10 cellular contexts compared by ENCODE assay signal in the genomic region with DNA sequence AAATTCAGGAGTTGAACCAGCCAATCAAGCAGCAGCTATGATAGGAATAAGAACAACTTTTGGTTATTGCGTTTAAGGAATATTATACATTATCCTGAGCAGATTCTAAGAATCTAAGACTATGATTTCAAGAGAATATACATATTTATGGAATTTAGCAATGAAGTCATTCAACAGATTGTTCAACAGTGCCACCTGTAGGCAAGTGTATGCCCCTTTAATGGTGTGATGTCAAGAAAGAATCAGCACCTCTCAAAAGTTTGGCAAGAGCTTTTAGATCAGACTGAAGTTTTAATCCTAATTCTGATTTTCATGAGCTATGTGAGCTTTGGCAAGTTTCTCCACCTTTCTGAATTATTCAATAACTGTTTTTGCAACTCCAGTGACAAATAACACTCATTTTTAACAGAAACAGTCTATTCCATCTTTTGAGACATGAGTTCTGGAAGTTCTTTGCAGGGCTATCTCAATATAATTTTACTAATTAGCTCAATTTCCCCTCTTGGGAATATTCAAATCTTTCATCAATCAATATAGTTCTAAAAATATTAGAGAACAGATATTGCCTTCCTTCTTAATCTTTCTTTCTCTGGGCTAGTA.
DNase-seq lines count a peak whose midpoint lies in the region; ATAC-seq, FAIRE-seq and TF ChIP-seq lines count a peak whose summit lies in the region.
"Had no signal": no experiment of that assay in that cellular context is flagged by ENCODE, and none has a peak within 500 bp of the region (broad histone marks: within the 10 kb centered on the region; RNA-seq: fewer than 3 reads in every experiment).

No MANE protein-coding gene starts in this region.

- H3K4me3 ChIP-seq in Loucy (ENCODE audit: low read length, poor library complexity, severe bottlenecking) = no peak overlapping the region
- no peak overlapping the region for H3K4me3 ChIP-seq in K562
- H3K4me3 ChIP-seq in mesendoderm (ENCODE audit: low read length) = no peak overlapping the region
- H3K4me3 ChIP-seq: uterus had no signal

- H3K4me1 ChIP-seq in Loucy (ENCODE audit: insufficient read depth, low read length, poor library complexity, severe bottlenecking) (no peaks in the 10 kb centered on the region), K562 (replicated peaks in 1 of 2; ENCODE audit: control insufficient read depth in 2 of 2, insufficient read depth in 2 of 2, low read length in 2 of 2) (no peaks in the 10 kb centered on the region), mesendoderm (ENCODE audit: control insufficient read depth, low read depth, low read length) (no peaks in the 10 kb centered on the region)
- H3K4me1 ChIP-seq: uterus had no signal

- no peak for FAIRE-seq in K562 (lab: Jason Lieb, UNC)

- H3K4me2 ChIP-seq in Loucy (ENCODE audit: low read depth, low read length, poor library complexity, severe bottlenecking) (no peak overlapping the region), K562 (ENCODE audit: insufficient read depth, low read length) (no peak overlapping the region), mesendoderm (ENCODE audit: low read length) (no peak overlapping the region)

- H3K79me1 ChIP-seq in mesendoderm (ENCODE audit: low read length) = no peaks in the 10 kb centered on the region

- H3K56ac ChIP-seq in mesendoderm (ENCODE audit: low read length) = no peak overlapping the region

- ATAC-seq in K562 (no peak), GM18498 (IDR thresholded peaks at IDR 0.05; ENCODE audit: unreplicated experiment) (no peak), GM19463 (IDR thresholded peaks at IDR 0.05; ENCODE audit: unreplicated experiment) (no peak)
- ATAC-seq: activated CD4-positive, alpha-beta T cell treated with anti-CD3 and anti-CD28 coated beads for 36 hours had no signal

- H4K5ac ChIP-seq in mesendoderm (ENCODE audit: low read length) = no peak overlapping the region

- TF ChIP-seq CTCF in GM10248 (IDR thresholded peaks at IDR 0.05; ENCODE audit: control extremely low read depth, extremely low read depth, low read depth, missing control alignments) (peak; percentile 36), Loucy (conservative IDR thresholded peaks at IDR 0.05; ENCODE audit: low read length) (peak; percentile 77), K562 (IDR thresholded peaks at IDR 0.05 in 2 of 3, conservative IDR thresholded peaks at IDR 0.05 in 1 of 3; ENCODE audit: insufficient read depth in 2 of 3, low read depth in 1 of 3, low read length in 3 of 3) (peak in 2 of 3 experiments; percentile 24 to 26; a peak in 1 of 6 replicates)

- H3K4ac ChIP-seq in mesendoderm (ENCODE audit: low read depth, low read length) = no peak overlapping the region

- H3K27me3 ChIP-seq in Loucy (ENCODE audit: insufficient read depth, low read length, poor library complexity, severe bottlenecking) (no peaks in the 10 kb centered on the region), K562 (ENCODE audit: control insufficient read depth in 2 of 2, insufficient read depth in 2 of 2, low read length in 2 of 2) (no peaks in the 10 kb centered on the region), mesendoderm (ENCODE audit: insufficient read depth, low read length, poor library complexity) (no peaks in the 10 kb centered on the region)
- H3K27me3 ChIP-seq: uterus had no signal

- no peak overlapping the region for H2BK120ac ChIP-seq in mesendoderm (ENCODE audit: low read depth, low read length)

- H3K23ac ChIP-seq in mesendoderm (ENCODE audit: low read length) = no peak overlapping the region

- no peaks in the 10 kb centered on the region for H3K9me2 ChIP-seq in Loucy (replicated peaks; ENCODE audit: low read depth, low read length)

- no peak for TF ChIP-seq POLR2A in K562 (conservative IDR thresholded peaks at IDR 0.05)

- DNase-seq in GM10248 (ENCODE audit: extremely low spot score) = no peak
- peak in 2 of 4 experiments; percentile 3 to 9 for DNase-seq in K562 (ENCODE audit: extremely low read depth in 1 of 4, low spot score in 3 of 4)
- peak; percentile 53 for DNase-seq in mesendoderm
- DNase-seq in HEK293T (ENCODE audit: extremely low spot score) = no peak
- DNase-seq in SKM-1 treated with dmso at 0.1 percent for 144 hours (lab: John Stamatoyannopoulos, UW; ENCODE audit: unreplicated experiment) = no peak
- DNase-seq: activated CD4-positive, alpha-beta T cell treated with anti-CD3 and anti-CD28 coated beads for 36 hours; uterus had no signal

- H4K8ac ChIP-seq in mesendoderm (ENCODE audit: low read depth, low read length) = no peak overlapping the region

- H2BK5ac ChIP-seq in mesendoderm (ENCODE audit: low read length) = no peak overlapping the region

- no peaks in the 10 kb centered on the region for H3F3A ChIP-seq in Loucy (ENCODE audit: low read depth)

- H3K9me3 ChIP-seq in Loucy (ENCODE audit: insufficient read depth, low read depth, low read length) (no peaks in the 10 kb centered on the region), K562 (replicated peaks; ENCODE audit: control insufficient read depth, insufficient read depth, low read depth, low read length) (no peaks in the 10 kb centered on the region; the same call in 1 of the 2 replicates)
- H3K9me3 ChIP-seq: uterus had no signal

- TF ChIP-seq EP300 in K562 (IDR thresholded peaks at IDR 0.05; ENCODE audit: low read length) = no peak

- no peak overlapping the region for H2BK15ac ChIP-seq in mesendoderm (replicated peaks; ENCODE audit: low read depth)

- H3K27ac ChIP-seq in K562 (ENCODE audit: extremely low read depth, low read depth, low read length) (no peak overlapping the region), mesendoderm (ENCODE audit: low read depth, low read length) (no peak overlapping the region)
- H3K27ac ChIP-seq: uterus had no signal

- no peak overlapping the region for H3K18ac ChIP-seq in mesendoderm (ENCODE audit: low read length)

- CTCF ChIA-PET in GM10248 (lab: Yijun Ruan, JAX) (interaction anchor here (0.7 to 1.5 kb wide), 3 partner anchors 9 to 21 kb away, joined by 3 to 5 read pairs (median 4); no protein-coding TSS in a partner anchor), K562 (lab: Yijun Ruan, JAX; ENCODE audit: low intra/inter-chr PET ratio) (no interaction called here), HEK293T (lab: Yijun Ruan, JAX) (interaction anchor here (0.6 to 0.9 kb wide), 2 partner anchors 10 to 54 kb away, joined by 3 read pairs; no protein-coding TSS in a partner anchor)

- H4K20me1 ChIP-seq in Loucy (ENCODE audit: insufficient read depth, low read length, poor library complexity, severe bottlenecking) (no peaks in the 10 kb centered on the region), K562 (replicated peaks; ENCODE audit: control insufficient read depth, insufficient read depth, low read length) (no peaks in the 10 kb centered on the region)

- no TSS peak for BruUV-seq in K562 (replicated peaks; lab: Mats Ljungman, UMichigan)

- H2AK5ac ChIP-seq in mesendoderm (ENCODE audit: low read length) = no peak overlapping the region

- H2AFZ ChIP-seq in Loucy (ENCODE audit: low read length) = no peak overlapping the region
- no peak overlapping the region for H2AFZ ChIP-seq in K562 (ENCODE audit: low read depth, low read length)

- peak in 1 of 2 experiments; percentile 50; a peak in 2 of 4 replicates for TF ChIP-seq RAD21 in K562 (CRISPR knock-in tag; conservative IDR thresholded peaks at IDR 0.05 in 1 of 2, IDR thresholded peaks at IDR 0.05 in 1 of 2)

- 8% methylated on average over 1 of the region's 1 CpG for WGBS in K562 (ENCODE audit: insufficient coverage, low coverage, missing lambda C conversion rate)
- WGBS in mesendoderm (ENCODE audit: extremely low coverage, insufficient coverage, low lambda C conversion rate) = no CpG with 5 or more reads among the region's 1 CpG

- H3K9ac ChIP-seq in Loucy (ENCODE audit: low read depth, low read length, poor library complexity, severe bottlenecking) (no peak overlapping the region), K562 (ENCODE audit: insufficient read depth in 1 of 2, low read depth in 2 of 2, low read length in 2 of 2) (no peak overlapping the region), mesendoderm (ENCODE audit: low read length) (no peak overlapping the region)

- POLR2A ChIA-PET in GM10248 (lab: Yijun Ruan, JAX) (no interaction called here), K562 (lab: Yijun Ruan, JAX) (no interaction called here), HEK293T (lab: Yijun Ruan, JAX) (no interaction called here)

- no peaks in the 10 kb centered on the region for H3K9me1 ChIP-seq in K562 (ENCODE audit: control insufficient read depth, insufficient read depth, low read length)

- H3K36me3 ChIP-seq in Loucy (ENCODE audit: insufficient read depth, low read length) = no peaks in the 10 kb centered on the region
- H3K36me3 ChIP-seq in K562 (ENCODE audit: control insufficient read depth, insufficient read depth, low read length) = no peaks in the 10 kb centered on the region
- H3K36me3 ChIP-seq in mesendoderm (ENCODE audit: control insufficient read depth, insufficient read depth, low read length) = no peaks in the 10 kb centered on the region
- H3K36me3 ChIP-seq: uterus had no signal

- in situ Hi-C loops in K562 (cut with MboI) = no loop called here

- intact Hi-C loops in K562 (cut with micrococcal nuclease) = no loop called here

- H3K79me2 ChIP-seq in Loucy (ENCODE audit: insufficient read depth, low read length) = no peaks in the 10 kb centered on the region
- H3K79me2 ChIP-seq in K562 (ENCODE audit: control insufficient read depth, insufficient read depth, low read length) = no peaks in the 10 kb centered on the region
- H3K79me2 ChIP-seq in mesendoderm (ENCODE audit: control insufficient read depth, insufficient read depth, low read length) = no peaks in the 10 kb centered on the region

TF ChIP-seq in K562, 482 proteins besides CTCF, POLR2A, EP300 and RAD21 (continues in another document):
- TF ChIP-seq BDP1 (IDR thresholded peaks at IDR 0.05; ENCODE audit: insufficient read depth, insufficient read length) (no peak), GATA2 (CRISPR knock-in tag; IDR thresholded peaks at IDR 0.05) (no peak), FOSL1 (tag; conservative IDR thresholded peaks at IDR 0.05) (no peak), SIN3B (IDR thresholded peaks at IDR 0.05; ENCODE audit: low read depth) (no peak), MECOM (CRISPR knock-in tag; IDR thresholded peaks at IDR 0.05) (no peak), ASH1L (IDR thresholded peaks at IDR 0.05; ENCODE audit: borderline replicate concordance, low read depth, partially characterized antibody) (no peak), CBX1 (IDR thresholded peaks at IDR 0.05; ENCODE audit: low read depth) (no peak)

TF ChIP-seq in HEK293T, 16 proteins besides CTCF, POLR2A, EP300 and RAD21:
- TF ChIP-seq, protein P1, sequence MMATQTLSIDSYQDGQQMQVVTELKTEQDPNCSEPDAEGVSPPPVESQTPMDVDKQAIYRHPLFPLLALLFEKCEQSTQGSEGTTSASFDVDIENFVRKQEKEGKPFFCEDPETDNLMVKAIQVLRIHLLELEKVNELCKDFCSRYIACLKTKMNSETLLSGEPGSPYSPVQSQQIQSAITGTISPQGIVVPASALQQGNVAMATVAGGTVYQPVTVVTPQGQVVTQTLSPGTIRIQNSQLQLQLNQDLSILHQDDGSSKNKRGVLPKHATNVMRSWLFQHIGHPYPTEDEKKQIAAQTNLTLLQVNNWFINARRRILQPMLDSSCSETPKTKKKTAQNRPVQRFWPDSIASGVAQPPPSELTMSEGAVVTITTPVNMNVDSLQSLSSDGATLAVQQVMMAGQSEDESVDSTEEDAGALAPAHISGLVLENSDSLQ (IDR thresholded peaks at IDR 0.05) = no peak
- TF ChIP-seq SUZ12 (IDR thresholded peaks at IDR 0.05) = no peak
- no peak for TF ChIP-seq SP1 (IDR thresholded peaks at IDR 0.05)
- TF ChIP-seq TARDBP (IDR thresholded peaks at IDR 0.05) = no peak
- no peak for TF ChIP-seq L3MBTL2 (conservative IDR thresholded peaks at IDR 0.05)

Comparison
In these comparisons a context has a peak if more than half of its experiments do, and no peak if none do; other contexts are left out.
1. CTCF ChIP-seq: peak in every context shown above with its lines; median percentile 77 in Loucy; 36 in GM10248; 25 in K562.